Comparison of ENCODE assay signal across 16 cellular contexts in genomic region chr18:7729858-7730257, GRCh38.
"Had no signal": no experiment of that assay in that cellular context is flagged by ENCODE, and none has a peak within 500 bp of the region (broad histone marks: within the 10 kb centered on the region; RNA-seq: fewer than 3 reads in every experiment).

No MANE protein-coding gene starts in this region.

- H3K9me3 ChIP-seq: neutrophil, suprapubic skin, thyroid gland had no signal

- H3K4me3 ChIP-seq: dorsolateral prefrontal cortex, suprapubic skin, thyroid gland had no signal

- ATAC-seq: naive thymus-derived CD4-positive, alpha-beta T cell; right cardiac atrium; stimulated activated effector memory CD8-positive, alpha-beta T cell treated with anti-CD3 and anti-CD28 coated beads, Interleukin-12 subunit alpha, Interleukin-12 subunit beta, amount 100 ng/mL, for 72 hours; stimulated activated naive CD8-positive, alpha-beta T cell treated with anti-CD3 and anti-CD28 coated beads, Interleukin-15, Interleukin-2, amounts not matched to agents 100 U/mL and 50 U/mL, for 24 hours had no signal

- H3K36me3 ChIP-seq: neutrophil, suprapubic skin, thyroid gland had no signal

- DNase-seq: cortex of kidney; dorsolateral prefrontal cortex; effector CD8-positive, alpha-beta T cell; foreskin melanocyte; head of caudate nucleus; hippocampal formation; mesendoderm; naive thymus-derived CD4-positive, alpha-beta T cell; right cardiac atrium; stimulated activated CD4-positive, alpha-beta T cell treated with anti-CD3 and anti-CD28 coated beads, Interleukin-4, amount 100 ng/mL, for 1 hour; stimulated activated CD8-positive, alpha-beta memory T cell treated with anti-CD3 and anti-CD28 coated beads, Interleukin-4, amount 100 ng/mL, for 48 hours; stimulated activated naive CD8-positive, alpha-beta T cell treated with anti-CD3 and anti-CD28 coated beads, Interleukin-15, Interleukin-2, amounts not matched to agents 100 U/mL and 50 U/mL, for 24 hours; thyroid gland had no signal

- H3K27ac ChIP-seq: dorsolateral prefrontal cortex, neutrophil, suprapubic skin, thyroid gland had no signal

- H3K27me3 ChIP-seq: dorsolateral prefrontal cortex, neutrophil, suprapubic skin, thyroid gland had no signal
